17 cellular contexts compared by ENCODE assay signal in genomic region chr17:80842456-80843053, GRCh38.
DNase-seq lines count a peak whose midpoint lies in the region; ATAC-seq and TF ChIP-seq lines count a peak whose summit lies in the region.
"Had no signal": no experiment of that assay in that cellular context is flagged by ENCODE, and none has a peak within 500 bp of the region (broad histone marks: within the 10 kb centered on the region; RNA-seq: fewer than 3 reads in every experiment).

No MANE protein-coding gene starts in this region.

- peaks cover 4% of the 10 kb centered on the region; the same call in 1 of the 2 replicates for H3F3A ChIP-seq in OCI-LY1 (ENCODE audit: insufficient read depth, low read length)

- no peak overlapping the region for H3K4me3 Mint-ChIP-seq in immature natural killer cell

- H3K9ac ChIP-seq in BLaER1 treated with 17β-estradiol and CSF1 and Interleukin-3, amounts not matched to agents 10 nM and 100 nM = no peak overlapping the region
- H3K9ac ChIP-seq in OCI-LY1 (ENCODE audit: low read length) = no peak overlapping the region; the same call in 1 of the 2 replicates

- H3K4me2 ChIP-seq in BLaER1 treated with 17β-estradiol and CSF1 and Interleukin-3, amounts not matched to agents 10 nM and 100 nM = peak overlapping the region; percentile 10 to 100 (median 67); a peak in 19 of 22 replicates
- H3K4me2 ChIP-seq in OCI-LY1 (ENCODE audit: low read length) = no peak overlapping the region

- H4K20me1 ChIP-seq in BLaER1 treated with 17β-estradiol and CSF1 and Interleukin-3, amounts not matched to agents 10 nM and 100 nM = peaks cover 22 to 80% (median 66%) of the 10 kb centered on the region in 11 experiments; a peak in 21 of 22 replicates
- no peaks in the 10 kb centered on the region for H4K20me1 ChIP-seq in OCI-LY1 (ENCODE audit: insufficient read depth, low read length)

- peaks cover 16 to 61% (median 33%) of the 10 kb centered on the region in 11 experiments for H3K27me3 ChIP-seq in BLaER1 treated with 17β-estradiol and CSF1 and Interleukin-3, amounts not matched to agents 10 nM and 100 nM
- no peaks in the 10 kb centered on the region for H3K27me3 ChIP-seq in OCI-LY1 (ENCODE audit: insufficient read depth, low read length)
- H3K27me3 ChIP-seq: breast epithelium, Peyer's patch had no signal

- H3K4me1 Mint-ChIP-seq in immature natural killer cell = peaks cover 10 to 17% of the 10 kb centered on the region in 2 donors

- H3K27me3 Mint-ChIP-seq in immature natural killer cell (ENCODE audit: low read depth in 3 of 3) = no peaks in the 10 kb centered on the region

- TF ChIP-seq CTCF in OCI-LY1 (IDR thresholded peaks at IDR 0.05; ENCODE audit: low read length) = no peak

- peak overlapping the region in 5 of 6 donors; percentile 45 to 65 (median 62) for H3K27ac Mint-ChIP-seq in immature natural killer cell
- H3K27ac Mint-ChIP-seq: activated T-helper 2 cell treated with anti-CD3 and anti-CD28 coated beads, Interferon-gamma antibody, Interleukin-2, Interleukin-4, amounts not matched to agents 10 μg/mL and 5 μg/mL and 100 μg/mL, durations not matched to agents 14 hours and 24 hours and 36 hours had no signal

- H3K36me3 ChIP-seq in BLaER1 treated with 17β-estradiol and CSF1 and Interleukin-3, amounts not matched to agents 10 nM and 100 nM = peaks cover 0 to 37% (median 20%) of the 10 kb centered on the region in 11 experiments; a peak in 15 of 22 replicates
- H3K36me3 ChIP-seq in OCI-LY1 (ENCODE audit: insufficient read depth, low read length) = peaks cover 79% of the 10 kb centered on the region
- H3K36me3 ChIP-seq: breast epithelium had no signal

- H3K4me1 ChIP-seq in BLaER1 treated with 17β-estradiol and CSF1 and Interleukin-3, amounts not matched to agents 10 nM and 100 nM = peaks cover 37 to 73% (median 66%) of the 10 kb centered on the region in 10 experiments
- H3K4me1 ChIP-seq in OCI-LY1 (ENCODE audit: insufficient read depth, low read length, severe bottlenecking) = peaks cover 45% of the 10 kb centered on the region
- H3K4me1 ChIP-seq: breast epithelium had no signal

- H3K36me3 Mint-ChIP-seq in immature natural killer cell = no peaks in the 10 kb centered on the region

- DNase-seq in DMS153 treated with DMSO at 0.1 percent for 48 hours (lab: John Stamatoyannopoulos, UW; ENCODE audit: unreplicated experiment) (peak; percentile 67), immature natural killer cell (no peak), NCI-H226 (no peak), NCI-H526 (lab: John Stamatoyannopoulos, UW) (no peak)
- DNase-seq: COR-L47, cortex of kidney, EL, NCI-H1417, occipital lobe, retina had no signal

- no peaks in the 10 kb centered on the region for H3K79me2 ChIP-seq in OCI-LY1 (ENCODE audit: insufficient read depth, low read length)

- no peak for ATAC-seq in GM21528 (IDR thresholded peaks at IDR 0.05; ENCODE audit: low FRiP score, unreplicated experiment)
- no peak for ATAC-seq in GM18868 (IDR thresholded peaks at IDR 0.05; ENCODE audit: unreplicated experiment)

- H3K9me2 ChIP-seq in OCI-LY1 (ENCODE audit: low read depth, low read length) = no peaks in the 10 kb centered on the region

- H3K27ac ChIP-seq in BLaER1 treated with 17β-estradiol and CSF1 and Interleukin-3, amounts not matched to agents 10 nM and 100 nM = no peak overlapping the region
- peak overlapping the region; percentile 43 for H3K27ac ChIP-seq in OCI-LY1 (ENCODE audit: low read depth, low read length, poor library complexity, severe bottlenecking)
- H3K27ac ChIP-seq: breast epithelium, Peyer's patch had no signal

- no peak overlapping the region for H2AFZ ChIP-seq in OCI-LY1 (ENCODE audit: low read length)

- H3K4me3 ChIP-seq in BLaER1 treated with 17β-estradiol and CSF1 and Interleukin-3, amounts not matched to agents 10 nM and 100 nM = no peak overlapping the region
- H3K4me3 ChIP-seq in OCI-LY1 (ENCODE audit: low read depth, low read length, poor library complexity, severe bottlenecking) = no peak overlapping the region
- H3K4me3 ChIP-seq: breast epithelium, Peyer's patch had no signal

- H3K9me3 Mint-ChIP-seq in immature natural killer cell = no peaks in the 10 kb centered on the region
- H3K9me3 Mint-ChIP-seq: activated T-helper 2 cell treated with anti-CD3 and anti-CD28 coated beads, Interferon-gamma antibody, Interleukin-2, Interleukin-4, amounts not matched to agents 10 μg/mL and 5 μg/mL and 100 μg/mL, durations not matched to agents 14 hours and 24 hours and 36 hours had no signal

- peaks cover 0 to 5% (median 0%) of the 10 kb centered on the region in 11 experiments; a peak in 3 of 22 replicates for H3K9me3 ChIP-seq in BLaER1 treated with 17β-estradiol and CSF1 and Interleukin-3, amounts not matched to agents 10 nM and 100 nM (replicated peaks in 1 of 11)
- no peaks in the 10 kb centered on the region for H3K9me3 ChIP-seq in OCI-LY1 (ENCODE audit: low read length)
- H3K9me3 ChIP-seq: breast epithelium, Peyer's patch had no signal
